Comparison of ENCODE assay signal across 7 cellular contexts in genomic region chr2:166384774-166385173, GRCh38. TPM values are rescaled to one million over a fixed set of nuclear protein-coding genes. Genes with fewer than 3 reads are reported as not detected.
A peak's percentile ranks its signal among the peaks of the same experiment; 100 is the strongest.
DNase-seq lines count a peak whose midpoint lies in the region; ATAC-seq, FAIRE-seq and TF ChIP-seq lines count a peak whose summit lies in the region.

No MANE protein-coding gene starts in this region.

- TF ChIP-seq POLR2A in ovary (IDR thresholded peaks at IDR 0.05) = no peak

- intact Hi-C loops in ovary (cut with DNase I) = no loop called here

- no peaks in the 10 kb centered on the region for H3K4me1 ChIP-seq in ovary (ENCODE audit: insufficient read depth)

- WGBS in ovary, 3 donors = 59 to 69% (median 59%) methylated on average over 8 of the region's 8 CpGs

- H3K4me3 ChIP-seq in LNCaP clone FGC (ENCODE audit: low read depth, low read length) = no peak overlapping the region
- H3K4me3 ChIP-seq in bronchial epithelial cell (ENCODE audit: low read depth, low read length) = no peak overlapping the region
- no peak overlapping the region for H3K4me3 ChIP-seq in ovary

- peak; percentile 70 for FAIRE-seq in G401.6 (lab: Jason Lieb, UNC)
- FAIRE-seq in bronchial epithelial cell (lab: Jason Lieb, UNC) = no peak

- ATAC-seq in HG03025 (IDR thresholded peaks at IDR 0.05; ENCODE audit: low FRiP score, unreplicated experiment) = no peak

- DNase-seq in LNCaP clone FGC (ENCODE audit: low read depth) = no peak
- DNase-seq in bronchial epithelial cell (ENCODE audit: low read depth) = peak; percentile 33
- no peak for DNase-seq in ovary
- DNase-seq in amygdala (lab: John Stamatoyannopoulos, UW) = no peak
- DNase-seq in occipital lobe (lab: John Stamatoyannopoulos, UW) = no peak

- no peak for TF ChIP-seq EP300 in ovary (IDR thresholded peaks at IDR 0.05)

- H3K27ac ChIP-seq in ovary = no peak overlapping the region

- H3K27me3 ChIP-seq in bronchial epithelial cell (ENCODE audit: control insufficient read depth, insufficient read depth, low read length) (no peaks in the 10 kb centered on the region), ovary (no peaks in the 10 kb centered on the region)

- no peaks in the 10 kb centered on the region for H3K9me3 ChIP-seq in ovary

- peak; percentile 32; the same call in 1 of the 2 replicates for TF ChIP-seq CTCF in LNCaP clone FGC (IDR thresholded peaks at IDR 0.05; ENCODE audit: control insufficient read depth, extremely low read depth, insufficient read depth)
- TF ChIP-seq CTCF in bronchial epithelial cell (IDR thresholded peaks at IDR 0.05; ENCODE audit: insufficient read depth, low read length, severe bottlenecking) = no peak
- peak in 2 of 3 donors; percentile 6 to 32 for TF ChIP-seq CTCF in ovary (IDR thresholded peaks at IDR 0.05)

- H3K36me3 ChIP-seq in bronchial epithelial cell (ENCODE audit: control insufficient read depth, insufficient read depth, low read length) (no peaks in the 10 kb centered on the region), ovary (no peaks in the 10 kb centered on the region)

RNA-seq across cellular contexts. Expression of gene SCN9A, which starts 9.0 kb away (rescaled TPM):
- 8.4 and 14.0 TPM in 2 replicates for total RNA-seq in bronchial epithelial cell
- 1 to 10 TPM in 6 of 7 donors, under 1 TPM in 1; 0.95 to 3.4 (median 1.3) TPM for total RNA-seq in ovary
- polyA plus RNA-seq in ovary = 1 to 10 TPM in 1 of 2 donors, under 1 TPM in 1; 0.33 to 4.5 TPM
- total RNA-seq in occipital lobe = 121 TPM
